ENCODE assay signal across 37 cellular contexts in genomic region chr6:145295746-145296145, GRCh38.
"Had no signal": no experiment of that assay in that cellular context is flagged by ENCODE, and none has a peak within 500 bp of the region (broad histone marks: within the 10 kb centered on the region; RNA-seq: fewer than 3 reads in every experiment).

No MANE protein-coding gene starts in this region.

- H3K4me3 Mint-ChIP-seq: activated CD4-positive, alpha-beta memory T cell treated with anti-CD3 and anti-CD28 coated beads, Interleukin-2, amount 10 ng/mL, durations not matched to agents 7 days and 5 days; activated CD4-positive, alpha-beta T cell treated with anti-CD3 and anti-CD28 coated beads for 36 hours; activated CD4-positive, alpha-beta T cell treated with anti-CD3 and anti-CD28 coated beads, Interleukin-2, amount 10 ng/mL, durations not matched to agents 7 days and 5 days; activated CD8-positive, alpha-beta memory T cell treated with anti-CD3 and anti-CD28 coated beads, Interleukin-2, amount 10 ng/mL, durations not matched to agents 7 days and 5 days; activated CD8-positive, alpha-beta T cell treated with anti-CD3 and anti-CD28 coated beads, Interleukin-2, amount 10 ng/mL, durations not matched to agents 7 days and 5 days; activated naive CD4-positive, alpha-beta T cell treated with anti-CD3 and anti-CD28 coated beads, Interleukin-2, amount 10 ng/mL, durations not matched to agents 7 days and 5 days; activated naive CD4-positive, alpha-beta T cell treated with anti-CD3 and anti-CD28 coated beads, Interleukin-2, amount 50 U/mL, for 24 hours; activated naive CD8-positive, alpha-beta T cell; activated naive CD8-positive, alpha-beta T cell treated with anti-CD3 and anti-CD28 coated beads, Interleukin-2, amount 10 ng/mL, durations not matched to agents 7 days and 5 days; activated naive CD8-positive, alpha-beta T cell treated with anti-CD3 and anti-CD28 coated beads, Interleukin-2, amount 50 U/mL, for 24 hours; activated T-cell treated with anti-CD3 and anti-CD28 coated beads, Interleukin-2, amount 50 U/mL, for 24 hours; brain; central memory CD8-positive, alpha-beta T cell; T-helper 1 cell treated with Interleukin-12 subunit alpha and Interleukin-12 subunit beta and Interleukin-4 antibody, amounts not matched to agents 30 μg/mL and 1 μg/mL, for 36 hours; T-helper 2 cell treated with Interferon-gamma antibody and Interleukin-4, amounts not matched to agents 5 μg/mL and 100 μg/mL, for 36 hours had no signal

- H3K4me1 ChIP-seq: ascending aorta had no signal

- H3K27ac ChIP-seq: ascending aorta, cardiac muscle cell, VCaP had no signal

- H3K4me1 Mint-ChIP-seq: activated CD4-positive, alpha-beta memory T cell treated with anti-CD3 and anti-CD28 coated beads, Interleukin-2, amount 10 ng/mL, durations not matched to agents 7 days and 5 days; activated CD4-positive, alpha-beta T cell treated with anti-CD3 and anti-CD28 coated beads for 36 hours; activated CD4-positive, alpha-beta T cell treated with anti-CD3 and anti-CD28 coated beads, Interleukin-2, amount 10 ng/mL, durations not matched to agents 7 days and 5 days; activated CD8-positive, alpha-beta memory T cell treated with anti-CD3 and anti-CD28 coated beads, Interleukin-2, amount 10 ng/mL, durations not matched to agents 7 days and 5 days; activated naive CD4-positive, alpha-beta T cell treated with anti-CD3 and anti-CD28 coated beads, Interleukin-2, amount 10 ng/mL, durations not matched to agents 7 days and 5 days; activated naive CD4-positive, alpha-beta T cell treated with anti-CD3 and anti-CD28 coated beads, Interleukin-2, amount 50 U/mL, for 24 hours; activated naive CD8-positive, alpha-beta T cell treated with anti-CD3 and anti-CD28 coated beads, Interleukin-2, amount 10 ng/mL, durations not matched to agents 7 days and 5 days; activated naive CD8-positive, alpha-beta T cell treated with anti-CD3 and anti-CD28 coated beads, Interleukin-2, amount 50 U/mL, for 24 hours; central memory CD8-positive, alpha-beta T cell had no signal

- H3K9me3 ChIP-seq: ascending aorta had no signal

- H3K36me3 ChIP-seq: ascending aorta, cardiac muscle cell had no signal

- DNase-seq: activated CD4-positive, alpha-beta memory T cell treated with anti-CD3 and anti-CD28 coated beads, Interleukin-2, amount 10 ng/mL, durations not matched to agents 7 days and 5 days; activated CD4-positive, alpha-beta T cell treated with anti-CD3 and anti-CD28 coated beads for 1 hour; activated CD4-positive, alpha-beta T cell treated with anti-CD3 and anti-CD28 coated beads for 36 hours; activated CD4-positive, alpha-beta T cell treated with anti-CD3 and anti-CD28 coated beads for 48 hours; activated CD4-positive, alpha-beta T cell treated with anti-CD3 and anti-CD28 coated beads, Interleukin-2, amount 10 ng/mL, durations not matched to agents 7 days and 5 days; activated CD4-positive, alpha-beta T cell treated with anti-CD3 and anti-CD28 coated beads, Interleukin-2, amount 50 U/mL, for 48 hours; activated CD4-positive, CD25-positive, alpha-beta regulatory T cell; activated CD8-positive, alpha-beta memory T cell treated with anti-CD3 and anti-CD28 coated beads for 24 hours; activated CD8-positive, alpha-beta memory T cell treated with anti-CD3 and anti-CD28 coated beads, Interleukin-2, amount 10 ng/mL, durations not matched to agents 7 days and 5 days; activated CD8-positive, alpha-beta memory T cell treated with anti-CD3 and anti-CD28 coated beads, Interleukin-2, amount 50 U/mL, for 48 hours; activated CD8-positive, alpha-beta T cell treated with anti-CD3 and anti-CD28 coated beads, Interleukin-2, amount 10 ng/mL, durations not matched to agents 7 days and 5 days; activated effector memory CD4-positive, alpha-beta T cell treated with Interleukin-2 at 50 U/mL for 16 hours; activated gamma-delta T cell; activated naive CD4-positive, alpha-beta T cell treated with anti-CD3 and anti-CD28 coated beads, Interleukin-2, amount 10 ng/mL, durations not matched to agents 7 days and 5 days; activated naive CD4-positive, alpha-beta T cell treated with Interleukin-2 at 50 U/mL for 16 hours; activated naive CD8-positive, alpha-beta T cell treated with anti-CD3 and anti-CD28 coated beads, Interleukin-2, amount 10 ng/mL, durations not matched to agents 7 days and 5 days; activated naive CD8-positive, alpha-beta T cell treated with anti-CD3 and anti-CD28 coated beads, Interleukin-2, amount 50 U/mL, for 24 hours; activated T-cell treated with anti-CD3 and anti-CD28 coated beads, Interleukin-2, amount 50 U/mL, for 24 hours; activated T-cell treated with anti-CD3 and anti-CD28 coated beads, Interleukin-2, amount 50 U/mL, for 48 hours; amygdala; anterior cingulate cortex; caudate nucleus; cerebellar nuclear complex; T-helper 1 cell; T-helper 2 cell; T-helper 9 cell had no signal

- ATAC-seq: activated CD4-positive, alpha-beta T cell treated with anti-CD3 and anti-CD28 coated beads for 36 hours; activated CD4-positive, CD25-positive, alpha-beta regulatory T cell treated with anti-CD3 and anti-CD28 coated beads, Interleukin-2, amount 50 U/mL, for 24 hours; activated CD8-positive, alpha-beta memory T cell treated with anti-CD3 and anti-CD28 coated beads, Interleukin-2, amount 10 ng/mL, durations not matched to agents 7 days and 5 days; activated CD8-positive, alpha-beta T cell treated with anti-CD3 and anti-CD28 coated beads, Interleukin-2, amount 10 ng/mL, durations not matched to agents 7 days and 5 days; activated naive CD8-positive, alpha-beta T cell treated with anti-CD3 and anti-CD28 coated beads, Interleukin-2, amount 50 U/mL, for 24 hours had no signal

- H3K4me3 ChIP-seq: ascending aorta, cardiac muscle cell had no signal

- H3K27ac Mint-ChIP-seq: activated CD4-positive, alpha-beta memory T cell treated with anti-CD3 and anti-CD28 coated beads, Interleukin-2, amount 10 ng/mL, durations not matched to agents 7 days and 5 days; activated CD4-positive, alpha-beta T cell treated with anti-CD3 and anti-CD28 coated beads for 36 hours; activated CD4-positive, alpha-beta T cell treated with anti-CD3 and anti-CD28 coated beads, Interleukin-2, amount 10 ng/mL, durations not matched to agents 7 days and 5 days; activated CD8-positive, alpha-beta memory T cell treated with anti-CD3 and anti-CD28 coated beads, Interleukin-2, amount 10 ng/mL, durations not matched to agents 7 days and 5 days; activated CD8-positive, alpha-beta T cell treated with anti-CD3 and anti-CD28 coated beads, Interleukin-2, amount 10 ng/mL, durations not matched to agents 7 days and 5 days; activated naive CD4-positive, alpha-beta T cell treated with anti-CD3 and anti-CD28 coated beads, Interleukin-2, amount 10 ng/mL, durations not matched to agents 7 days and 5 days; activated naive CD4-positive, alpha-beta T cell treated with anti-CD3 and anti-CD28 coated beads, Interleukin-2, amount 50 U/mL, for 24 hours; activated naive CD8-positive, alpha-beta T cell; activated naive CD8-positive, alpha-beta T cell treated with anti-CD3 and anti-CD28 coated beads, Interleukin-2, amount 10 ng/mL, durations not matched to agents 7 days and 5 days; activated naive CD8-positive, alpha-beta T cell treated with anti-CD3 and anti-CD28 coated beads, Interleukin-2, amount 50 U/mL, for 24 hours; activated T-cell treated with anti-CD3 and anti-CD28 coated beads, Interleukin-2, amount 50 U/mL, for 24 hours; activated T-helper 2 cell treated with anti-CD3 and anti-CD28 coated beads, Interferon-gamma antibody, Interleukin-2, Interleukin-4, amounts not matched to agents 10 μg/mL and 5 μg/mL and 100 μg/mL, durations not matched to agents 14 hours and 24 hours and 36 hours; T-helper 1 cell treated with Interleukin-12 subunit alpha and Interleukin-12 subunit beta and Interleukin-4 antibody, amounts not matched to agents 30 μg/mL and 1 μg/mL, for 36 hours; T-helper 2 cell treated with Interferon-gamma antibody and Interleukin-4, amounts not matched to agents 5 μg/mL and 100 μg/mL, for 36 hours had no signal

- H3K27me3 ChIP-seq: ascending aorta, cardiac muscle cell had no signal

- H3K9me3 Mint-ChIP-seq: activated CD4-positive, alpha-beta memory T cell treated with anti-CD3 and anti-CD28 coated beads, Interleukin-2, amount 10 ng/mL, durations not matched to agents 7 days and 5 days; activated CD4-positive, alpha-beta T cell treated with anti-CD3 and anti-CD28 coated beads, Interleukin-2, amount 10 ng/mL, durations not matched to agents 7 days and 5 days; activated naive CD4-positive, alpha-beta T cell treated with anti-CD3 and anti-CD28 coated beads, Interleukin-2, amount 10 ng/mL, durations not matched to agents 7 days and 5 days; activated naive CD4-positive, alpha-beta T cell treated with anti-CD3 and anti-CD28 coated beads, Interleukin-2, amount 50 U/mL, for 24 hours; activated naive CD8-positive, alpha-beta T cell treated with anti-CD3 and anti-CD28 coated beads, Interleukin-2, amount 10 ng/mL, durations not matched to agents 7 days and 5 days; activated naive CD8-positive, alpha-beta T cell treated with anti-CD3 and anti-CD28 coated beads, Interleukin-2, amount 50 U/mL, for 24 hours; activated T-cell treated with anti-CD3 and anti-CD28 coated beads, Interleukin-2, amount 50 U/mL, for 24 hours; activated T-helper 2 cell treated with anti-CD3 and anti-CD28 coated beads, Interferon-gamma antibody, Interleukin-2, Interleukin-4, amounts not matched to agents 10 μg/mL and 5 μg/mL and 100 μg/mL, durations not matched to agents 14 hours and 24 hours and 36 hours; central memory CD8-positive, alpha-beta T cell; T-helper 1 cell treated with Interleukin-12 subunit alpha and Interleukin-12 subunit beta and Interleukin-4 antibody, amounts not matched to agents 30 μg/mL and 1 μg/mL, for 36 hours; T-helper 2 cell treated with Interferon-gamma antibody and Interleukin-4, amounts not matched to agents 5 μg/mL and 100 μg/mL, for 36 hours had no signal

- H3K27me3 Mint-ChIP-seq: activated CD4-positive, alpha-beta memory T cell treated with anti-CD3 and anti-CD28 coated beads, Interleukin-2, amount 10 ng/mL, durations not matched to agents 7 days and 5 days; activated CD4-positive, alpha-beta T cell treated with anti-CD3 and anti-CD28 coated beads for 36 hours; activated CD4-positive, alpha-beta T cell treated with anti-CD3 and anti-CD28 coated beads, Interleukin-2, amount 10 ng/mL, durations not matched to agents 7 days and 5 days; activated CD8-positive, alpha-beta memory T cell treated with anti-CD3 and anti-CD28 coated beads, Interleukin-2, amount 10 ng/mL, durations not matched to agents 7 days and 5 days; activated naive CD4-positive, alpha-beta T cell treated with anti-CD3 and anti-CD28 coated beads, Interleukin-2, amount 10 ng/mL, durations not matched to agents 7 days and 5 days; activated naive CD4-positive, alpha-beta T cell treated with anti-CD3 and anti-CD28 coated beads, Interleukin-2, amount 50 U/mL, for 24 hours; activated naive CD8-positive, alpha-beta T cell; activated naive CD8-positive, alpha-beta T cell treated with anti-CD3 and anti-CD28 coated beads, Interleukin-2, amount 10 ng/mL, durations not matched to agents 7 days and 5 days; activated naive CD8-positive, alpha-beta T cell treated with anti-CD3 and anti-CD28 coated beads, Interleukin-2, amount 50 U/mL, for 24 hours; activated T-cell treated with anti-CD3 and anti-CD28 coated beads, Interleukin-2, amount 50 U/mL, for 24 hours; brain had no signal

- H3K36me3 Mint-ChIP-seq: activated CD8-positive, alpha-beta memory T cell treated with anti-CD3 and anti-CD28 coated beads, Interleukin-2, amount 10 ng/mL, durations not matched to agents 7 days and 5 days; activated naive CD4-positive, alpha-beta T cell treated with anti-CD3 and anti-CD28 coated beads, Interleukin-2, amount 10 ng/mL, durations not matched to agents 7 days and 5 days; activated naive CD4-positive, alpha-beta T cell treated with anti-CD3 and anti-CD28 coated beads, Interleukin-2, amount 50 U/mL, for 24 hours; activated naive CD8-positive, alpha-beta T cell; activated naive CD8-positive, alpha-beta T cell treated with anti-CD3 and anti-CD28 coated beads, Interleukin-2, amount 10 ng/mL, durations not matched to agents 7 days and 5 days; brain had no signal
